In genomic region chr1:211344335-211344664, GRCh38 we compare ENCODE assay signal across 1 cellular context.
TF ChIP-seq lines count a peak whose summit lies in the region.

No MANE protein-coding gene starts in this region.

TF ChIP-seq in K562, 482 proteins besides CTCF, POLR2A, EP300 and RAD21 (continued from another document and continues in another):
- TF ChIP-seq, protein P1, sequence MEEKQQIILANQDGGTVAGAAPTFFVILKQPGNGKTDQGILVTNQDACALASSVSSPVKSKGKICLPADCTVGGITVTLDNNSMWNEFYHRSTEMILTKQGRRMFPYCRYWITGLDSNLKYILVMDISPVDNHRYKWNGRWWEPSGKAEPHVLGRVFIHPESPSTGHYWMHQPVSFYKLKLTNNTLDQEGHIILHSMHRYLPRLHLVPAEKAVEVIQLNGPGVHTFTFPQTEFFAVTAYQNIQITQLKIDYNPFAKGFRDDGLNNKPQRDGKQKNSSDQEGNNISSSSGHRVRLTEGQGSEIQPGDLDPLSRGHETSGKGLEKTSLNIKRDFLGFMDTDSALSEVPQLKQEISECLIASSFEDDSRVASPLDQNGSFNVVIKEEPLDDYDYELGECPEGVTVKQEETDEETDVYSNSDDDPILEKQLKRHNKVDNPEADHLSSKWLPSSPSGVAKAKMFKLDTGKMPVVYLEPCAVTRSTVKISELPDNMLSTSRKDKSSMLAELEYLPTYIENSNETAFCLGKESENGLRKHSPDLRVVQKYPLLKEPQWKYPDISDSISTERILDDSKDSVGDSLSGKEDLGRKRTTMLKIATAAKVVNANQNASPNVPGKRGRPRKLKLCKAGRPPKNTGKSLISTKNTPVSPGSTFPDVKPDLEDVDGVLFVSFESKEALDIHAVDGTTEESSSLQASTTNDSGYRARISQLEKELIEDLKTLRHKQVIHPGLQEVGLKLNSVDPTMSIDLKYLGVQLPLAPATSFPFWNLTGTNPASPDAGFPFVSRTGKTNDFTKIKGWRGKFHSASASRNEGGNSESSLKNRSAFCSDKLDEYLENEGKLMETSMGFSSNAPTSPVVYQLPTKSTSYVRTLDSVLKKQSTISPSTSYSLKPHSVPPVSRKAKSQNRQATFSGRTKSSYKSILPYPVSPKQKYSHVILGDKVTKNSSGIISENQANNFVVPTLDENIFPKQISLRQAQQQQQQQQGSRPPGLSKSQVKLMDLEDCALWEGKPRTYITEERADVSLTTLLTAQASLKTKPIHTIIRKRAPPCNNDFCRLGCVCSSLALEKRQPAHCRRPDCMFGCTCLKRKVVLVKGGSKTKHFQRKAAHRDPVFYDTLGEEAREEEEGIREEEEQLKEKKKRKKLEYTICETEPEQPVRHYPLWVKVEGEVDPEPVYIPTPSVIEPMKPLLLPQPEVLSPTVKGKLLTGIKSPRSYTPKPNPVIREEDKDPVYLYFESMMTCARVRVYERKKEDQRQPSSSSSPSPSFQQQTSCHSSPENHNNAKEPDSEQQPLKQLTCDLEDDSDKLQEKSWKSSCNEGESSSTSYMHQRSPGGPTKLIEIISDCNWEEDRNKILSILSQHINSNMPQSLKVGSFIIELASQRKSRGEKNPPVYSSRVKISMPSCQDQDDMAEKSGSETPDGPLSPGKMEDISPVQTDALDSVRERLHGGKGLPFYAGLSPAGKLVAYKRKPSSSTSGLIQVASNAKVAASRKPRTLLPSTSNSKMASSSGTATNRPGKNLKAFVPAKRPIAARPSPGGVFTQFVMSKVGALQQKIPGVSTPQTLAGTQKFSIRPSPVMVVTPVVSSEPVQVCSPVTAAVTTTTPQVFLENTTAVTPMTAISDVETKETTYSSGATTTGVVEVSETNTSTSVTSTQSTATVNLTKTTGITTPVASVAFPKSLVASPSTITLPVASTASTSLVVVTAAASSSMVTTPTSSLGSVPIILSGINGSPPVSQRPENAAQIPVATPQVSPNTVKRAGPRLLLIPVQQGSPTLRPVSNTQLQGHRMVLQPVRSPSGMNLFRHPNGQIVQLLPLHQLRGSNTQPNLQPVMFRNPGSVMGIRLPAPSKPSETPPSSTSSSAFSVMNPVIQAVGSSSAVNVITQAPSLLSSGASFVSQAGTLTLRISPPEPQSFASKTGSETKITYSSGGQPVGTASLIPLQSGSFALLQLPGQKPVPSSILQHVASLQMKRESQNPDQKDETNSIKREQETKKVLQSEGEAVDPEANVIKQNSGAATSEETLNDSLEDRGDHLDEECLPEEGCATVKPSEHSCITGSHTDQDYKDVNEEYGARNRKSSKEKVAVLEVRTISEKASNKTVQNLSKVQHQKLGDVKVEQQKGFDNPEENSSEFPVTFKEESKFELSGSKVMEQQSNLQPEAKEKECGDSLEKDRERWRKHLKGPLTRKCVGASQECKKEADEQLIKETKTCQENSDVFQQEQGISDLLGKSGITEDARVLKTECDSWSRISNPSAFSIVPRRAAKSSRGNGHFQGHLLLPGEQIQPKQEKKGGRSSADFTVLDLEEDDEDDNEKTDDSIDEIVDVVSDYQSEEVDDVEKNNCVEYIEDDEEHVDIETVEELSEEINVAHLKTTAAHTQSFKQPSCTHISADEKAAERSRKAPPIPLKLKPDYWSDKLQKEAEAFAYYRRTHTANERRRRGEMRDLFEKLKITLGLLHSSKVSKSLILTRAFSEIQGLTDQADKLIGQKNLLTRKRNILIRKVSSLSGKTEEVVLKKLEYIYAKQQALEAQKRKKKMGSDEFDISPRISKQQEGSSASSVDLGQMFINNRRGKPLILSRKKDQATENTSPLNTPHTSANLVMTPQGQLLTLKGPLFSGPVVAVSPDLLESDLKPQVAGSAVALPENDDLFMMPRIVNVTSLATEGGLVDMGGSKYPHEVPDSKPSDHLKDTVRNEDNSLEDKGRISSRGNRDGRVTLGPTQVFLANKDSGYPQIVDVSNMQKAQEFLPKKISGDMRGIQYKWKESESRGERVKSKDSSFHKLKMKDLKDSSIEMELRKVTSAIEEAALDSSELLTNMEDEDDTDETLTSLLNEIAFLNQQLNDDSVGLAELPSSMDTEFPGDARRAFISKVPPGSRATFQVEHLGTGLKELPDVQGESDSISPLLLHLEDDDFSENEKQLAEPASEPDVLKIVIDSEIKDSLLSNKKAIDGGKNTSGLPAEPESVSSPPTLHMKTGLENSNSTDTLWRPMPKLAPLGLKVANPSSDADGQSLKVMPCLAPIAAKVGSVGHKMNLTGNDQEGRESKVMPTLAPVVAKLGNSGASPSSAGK (IDR thresholded peaks at IDR 0.05) = peak; percentile 88
- TF ChIP-seq TCF3 (CRISPR knock-in tag; IDR thresholded peaks at IDR 0.05) (no peak), ZNF197 (CRISPR knock-in tag; IDR thresholded peaks at IDR 0.05; ENCODE audit: low read depth) (0 out of 2 replicates have a peak, but pooled peaks have one; percentile 53), JUN (IDR thresholded peaks at IDR 0.05; ENCODE audit: borderline replicate concordance, low read depth, low read length) (no peak), JUN (CRISPR knock-in tag; IDR thresholded peaks at IDR 0.05; ENCODE audit: borderline replicate concordance) (no peak), IRF9 (tag; IDR thresholded peaks at IDR 0.05) (no peak), NFYB (IDR thresholded peaks at IDR 0.05; ENCODE audit: extremely low read depth, insufficient read length) (no peak), MTA1 (IDR thresholded peaks at IDR 0.05; ENCODE audit: borderline replicate concordance) (no peak), ZNF668 (CRISPR knock-in tag; IDR thresholded peaks at IDR 0.05) (0 out of 2 replicates have a peak, but pooled peaks have one; percentile 15), PCBP2 (IDR thresholded peaks at IDR 0.05; ENCODE audit: low read depth, low read length, poor library complexity, severe bottlenecking) (no peak), ZNF232 (CRISPR knock-in tag; IDR thresholded peaks at IDR 0.05) (no peak), ZNF124 (CRISPR knock-in tag; IDR thresholded peaks at IDR 0.05) (no peak), NR1H2 (CRISPR knock-in tag; IDR thresholded peaks at IDR 0.05) (no peak), HNRNPLL (IDR thresholded peaks at IDR 0.05; ENCODE audit: low read depth, low read length, poor library complexity, severe bottlenecking) (no peak), ZNF778 (CRISPR knock-in tag; IDR thresholded peaks at IDR 0.05) (no peak), RCOR1 (IDR thresholded peaks at IDR 0.05; ENCODE audit: borderline replicate concordance in 1 of 2, low read depth in 2 of 2, low read length in 2 of 2) (peak in 1 of 2 experiments; percentile 22; a peak in 1 of 4 replicates), SRSF1 (IDR thresholded peaks at IDR 0.05; ENCODE audit: low read depth, low read length) (no peak), C11orf30 (IDR thresholded peaks at IDR 0.05; ENCODE audit: low read depth) (no peak), E2F1 (CRISPR knock-in tag; IDR thresholded peaks at IDR 0.05) (no peak), KLF13 (tag; IDR thresholded peaks at IDR 0.05; ENCODE audit: borderline replicate concordance, low read depth) (no peak), MAFK (IDR thresholded peaks at IDR 0.05; ENCODE audit: low read length) (no peak), MAX (CRISPR knock-in tag; IDR thresholded peaks at IDR 0.05) (peak; percentile 51; the same call in 1 of the 2 replicates), TOE1 (IDR thresholded peaks at IDR 0.05; ENCODE audit: borderline replicate concordance) (peak; percentile 34; the same call in 1 of the 2 replicates), TOE1 (CRISPR knock-in tag; IDR thresholded peaks at IDR 0.05; ENCODE audit: borderline replicate concordance, low read depth) (no peak), NEUROD1 (IDR thresholded peaks at IDR 0.05; ENCODE audit: borderline replicate concordance, low read depth, low read length, partially characterized antibody) (no peak), ADNP (tag; IDR thresholded peaks at IDR 0.05) (no peak), MTA2 (IDR thresholded peaks at IDR 0.05; ENCODE audit: low read depth) (no peak), TAF15 (IDR thresholded peaks at IDR 0.05; ENCODE audit: low read depth, low read length) (no peak), HDAC1 (IDR thresholded peaks at IDR 0.05) (no peak), ZKSCAN3 (CRISPR knock-in tag; IDR thresholded peaks at IDR 0.05) (no peak), ELF4 (CRISPR knock-in tag; IDR thresholded peaks at IDR 0.05) (no peak), SMC3 (conservative IDR thresholded peaks at IDR 0.05; ENCODE audit: insufficient read depth, low read depth, low read length) (no peak), POLR2AphosphoS2 (IDR thresholded peaks at IDR 0.05; ENCODE audit: low read length) (no peak), FOS (IDR thresholded peaks at IDR 0.05; ENCODE audit: extremely low read depth, insufficient read length) (no peak), EZH2 (IDR thresholded peaks at IDR 0.05; ENCODE audit: borderline replicate concordance, low read depth, low read length) (no peak), MEF2D (tag; conservative IDR thresholded peaks at IDR 0.05; ENCODE audit: low read depth) (peak; percentile 64), ZNF561 (CRISPR knock-in tag; conservative IDR thresholded peaks at IDR 0.05) (no peak), HNRNPL (IDR thresholded peaks at IDR 0.05; ENCODE audit: low read depth, low read length) (no peak), ZNF217 (CRISPR knock-in tag; IDR thresholded peaks at IDR 0.05) (no peak), ZBED1 (IDR thresholded peaks at IDR 0.05) (no peak), HMG20B (CRISPR knock-in tag; IDR thresholded peaks at IDR 0.05) (no peak)
- TF ChIP-seq, protein P2, sequence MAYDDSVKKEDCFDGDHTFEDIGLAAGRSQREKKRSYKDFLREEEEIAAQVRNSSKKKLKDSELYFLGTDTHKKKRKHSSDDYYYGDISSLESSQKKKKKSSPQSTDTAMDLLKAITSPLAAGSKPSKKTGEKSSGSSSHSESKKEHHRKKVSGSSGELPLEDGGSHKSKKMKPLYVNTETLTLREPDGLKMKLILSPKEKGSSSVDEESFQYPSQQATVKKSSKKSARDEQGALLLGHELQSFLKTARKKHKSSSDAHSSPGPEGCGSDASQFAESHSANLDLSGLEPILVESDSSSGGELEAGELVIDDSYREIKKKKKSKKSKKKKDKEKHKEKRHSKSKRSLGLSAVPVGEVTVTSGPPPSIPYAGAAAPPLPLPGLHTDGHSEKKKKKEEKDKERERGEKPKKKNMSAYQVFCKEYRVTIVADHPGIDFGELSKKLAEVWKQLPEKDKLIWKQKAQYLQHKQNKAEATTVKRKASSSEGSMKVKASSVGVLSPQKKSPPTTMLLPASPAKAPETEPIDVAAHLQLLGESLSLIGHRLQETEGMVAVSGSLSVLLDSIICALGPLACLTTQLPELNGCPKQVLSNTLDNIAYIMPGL (CRISPR knock-in tag; IDR thresholded peaks at IDR 0.05) = no peak
- TF ChIP-seq, protein P3, sequence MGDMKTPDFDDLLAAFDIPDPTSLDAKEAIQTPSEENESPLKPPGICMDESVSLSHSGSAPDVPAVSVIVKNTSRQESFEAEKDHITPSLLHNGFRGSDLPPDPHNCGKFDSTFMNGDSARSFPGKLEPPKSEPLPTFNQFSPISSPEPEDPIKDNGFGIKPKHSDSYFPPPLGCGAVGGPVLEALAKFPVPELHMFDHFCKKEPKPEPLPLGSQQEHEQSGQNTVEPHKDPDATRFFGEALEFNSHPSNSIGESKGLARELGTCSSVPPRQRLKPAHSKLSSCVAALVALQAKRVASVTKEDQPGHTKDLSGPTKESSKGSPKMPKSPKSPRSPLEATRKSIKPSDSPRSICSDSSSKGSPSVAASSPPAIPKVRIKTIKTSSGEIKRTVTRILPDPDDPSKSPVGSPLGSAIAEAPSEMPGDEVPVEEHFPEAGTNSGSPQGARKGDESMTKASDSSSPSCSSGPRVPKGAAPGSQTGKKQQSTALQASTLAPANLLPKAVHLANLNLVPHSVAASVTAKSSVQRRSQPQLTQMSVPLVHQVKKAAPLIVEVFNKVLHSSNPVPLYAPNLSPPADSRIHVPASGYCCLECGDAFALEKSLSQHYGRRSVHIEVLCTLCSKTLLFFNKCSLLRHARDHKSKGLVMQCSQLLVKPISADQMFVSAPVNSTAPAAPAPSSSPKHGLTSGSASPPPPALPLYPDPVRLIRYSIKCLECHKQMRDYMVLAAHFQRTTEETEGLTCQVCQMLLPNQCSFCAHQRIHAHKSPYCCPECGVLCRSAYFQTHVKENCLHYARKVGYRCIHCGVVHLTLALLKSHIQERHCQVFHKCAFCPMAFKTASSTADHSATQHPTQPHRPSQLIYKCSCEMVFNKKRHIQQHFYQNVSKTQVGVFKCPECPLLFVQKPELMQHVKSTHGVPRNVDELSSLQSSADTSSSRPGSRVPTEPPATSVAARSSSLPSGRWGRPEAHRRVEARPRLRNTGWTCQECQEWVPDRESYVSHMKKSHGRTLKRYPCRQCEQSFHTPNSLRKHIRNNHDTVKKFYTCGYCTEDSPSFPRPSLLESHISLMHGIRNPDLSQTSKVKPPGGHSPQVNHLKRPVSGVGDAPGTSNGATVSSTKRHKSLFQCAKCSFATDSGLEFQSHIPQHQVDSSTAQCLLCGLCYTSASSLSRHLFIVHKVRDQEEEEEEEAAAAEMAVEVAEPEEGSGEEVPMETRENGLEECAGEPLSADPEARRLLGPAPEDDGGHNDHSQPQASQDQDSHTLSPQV (IDR thresholded peaks at IDR 0.05) = peak; percentile 44; the same call in 1 of the 2 replicates
- TF ChIP-seq, protein P4, sequence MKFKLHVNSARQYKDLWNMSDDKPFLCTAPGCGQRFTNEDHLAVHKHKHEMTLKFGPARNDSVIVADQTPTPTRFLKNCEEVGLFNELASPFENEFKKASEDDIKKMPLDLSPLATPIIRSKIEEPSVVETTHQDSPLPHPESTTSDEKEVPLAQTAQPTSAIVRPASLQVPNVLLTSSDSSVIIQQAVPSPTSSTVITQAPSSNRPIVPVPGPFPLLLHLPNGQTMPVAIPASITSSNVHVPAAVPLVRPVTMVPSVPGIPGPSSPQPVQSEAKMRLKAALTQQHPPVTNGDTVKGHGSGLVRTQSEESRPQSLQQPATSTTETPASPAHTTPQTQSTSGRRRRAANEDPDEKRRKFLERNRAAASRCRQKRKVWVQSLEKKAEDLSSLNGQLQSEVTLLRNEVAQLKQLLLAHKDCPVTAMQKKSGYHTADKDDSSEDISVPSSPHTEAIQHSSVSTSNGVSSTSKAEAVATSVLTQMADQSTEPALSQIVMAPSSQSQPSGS (CRISPR knock-in tag; IDR thresholded peaks at IDR 0.05) = no peak
